ENCODE assay signal across 8 cellular contexts in the genomic region with DNA sequence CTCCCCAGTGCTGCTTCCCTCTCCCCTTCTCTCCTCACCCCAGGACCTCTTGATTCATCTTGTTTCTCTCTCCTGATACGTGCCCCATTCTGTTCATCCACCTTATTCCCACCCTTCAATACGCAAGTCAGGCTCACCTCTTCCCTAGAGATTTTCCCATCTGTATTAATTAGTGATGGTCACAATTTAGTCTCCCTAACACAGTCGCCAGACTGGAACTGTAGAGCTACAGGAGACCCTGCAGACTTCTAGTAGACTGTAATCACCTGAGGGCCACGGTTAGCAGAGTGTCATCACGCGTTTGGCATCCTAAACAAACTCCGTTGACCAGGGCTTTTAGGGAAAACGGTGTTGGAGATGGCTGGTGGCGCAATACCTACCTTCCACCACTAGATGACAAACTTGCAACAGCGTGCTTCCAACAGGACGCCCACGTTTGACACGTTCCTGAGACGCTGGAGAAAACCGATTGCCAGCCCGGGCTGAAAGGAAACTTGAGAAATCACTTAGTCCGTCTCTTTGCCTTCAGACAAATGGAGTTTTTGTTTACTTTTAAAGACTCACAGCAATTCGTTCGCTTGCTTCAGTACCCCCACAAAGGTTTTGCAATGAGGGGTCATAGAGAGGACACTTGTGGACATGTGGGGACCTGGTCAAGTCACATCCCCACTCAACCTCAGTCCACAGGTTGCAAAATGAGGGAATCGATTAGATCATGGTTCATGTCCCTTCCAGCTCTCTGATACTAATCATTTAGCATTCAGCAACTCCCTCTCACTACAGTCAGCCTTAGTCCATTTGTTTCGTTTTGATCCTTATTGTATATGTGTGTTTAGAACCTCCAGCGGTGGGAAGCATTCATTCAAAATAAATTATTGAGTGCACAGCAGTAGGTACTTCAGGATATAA. TPM values are rescaled to one million over a fixed set of nuclear protein-coding genes. Genes with fewer than 3 reads are reported as not detected.
A peak's percentile ranks its signal among the peaks of the same experiment; 100 is the strongest.
DNase-seq lines count a peak whose midpoint lies in the region; ATAC-seq and TF ChIP-seq lines count a peak whose summit lies in the region.

No MANE protein-coding gene starts in this region.

- in situ Hi-C loops in Panc1 (cut with HindIII; ENCODE audit: low pct_unique_long_range_greater_than_20kb, low sequenced_read_pairs) = no loop called here

- no peak for TF ChIP-seq POLR2A in esophagus muscularis mucosa (IDR thresholded peaks at IDR 0.05; ENCODE audit: low read depth)

- whole genome bisulfite sequencing in esophagus muscularis mucosa = 16% methylated on average over 14 of the region's 22 CpGs

- no TSS peak for BruUV-seq in Panc1 (replicated peaks; lab: Mats Ljungman, UMichigan)

- DNase-seq in A172 (ENCODE audit: low spot score) = peak; percentile 90
- peak; percentile 89 to 91 for DNase-seq in Kasumi-1 (lab: John Stamatoyannopoulos, UW)
- DNase-seq in Panc1 (ENCODE audit: low read depth, low spot score) = peak; percentile 91
- peak; percentile 73 for DNase-seq in activated T-cell treated with anti-CD3 and anti-CD28 coated beads, Interleukin-2, amount 50 U/mL, for 24 hours
- peak; percentile 97 for DNase-seq in esophagus muscularis mucosa (ENCODE audit: extremely low spot score)
- peak; percentile 64 for DNase-seq in naive B cell
- peak; percentile 52 to 74 for DNase-seq in stimulated activated CD8-positive, alpha-beta memory T cell treated with anti-CD3 and anti-CD28 coated beads, Interleukin-7, amount 100 ng/mL, for 48 hours (ENCODE audit: extremely low read depth in 1 of 2, low read depth in 1 of 2)

- peaks cover 12% of the 10 kb centered on the region for H3K27me3 Mint-ChIP-seq in activated T-cell treated with anti-CD3 and anti-CD28 coated beads, Interleukin-2, amount 50 U/mL, for 24 hours
- no peaks in the 10 kb centered on the region for H3K27me3 Mint-ChIP-seq in naive B cell

- H3K4me3 Mint-ChIP-seq in activated T-cell treated with anti-CD3 and anti-CD28 coated beads, Interleukin-2, amount 50 U/mL, for 24 hours = peak overlapping the region; percentile 61
- H3K4me3 Mint-ChIP-seq in naive B cell = peak overlapping the region; percentile 65 to 89 (median 77)

- H3K27me3 ChIP-seq in Panc1 (ENCODE audit: control insufficient read depth, insufficient read depth, low read length) = no peaks in the 10 kb centered on the region
- H3K27me3 ChIP-seq in esophagus muscularis mucosa = no peaks in the 10 kb centered on the region

- H3K4me3 ChIP-seq in Panc1 (ENCODE audit: low read depth in 2 of 2, low read length in 2 of 2) (peak overlapping the region; percentile 12 to 41; a peak in 3 of 4 replicates), esophagus muscularis mucosa (peak overlapping the region; percentile 22 to 36 (median 30))

- H3K4me1 Mint-ChIP-seq in activated T-cell treated with anti-CD3 and anti-CD28 coated beads, Interleukin-2, amount 50 U/mL, for 24 hours (ENCODE audit: low read depth) = peaks cover 12% of the 10 kb centered on the region
- H3K4me1 Mint-ChIP-seq in naive B cell = peaks cover 23 to 29% (median 25%) of the 10 kb centered on the region in 3 donors

- ATAC-seq in GM18870 (IDR thresholded peaks at IDR 0.05; ENCODE audit: unreplicated experiment) = peak; percentile 60
- ATAC-seq in Panc1 = peak; percentile 95
- peak; percentile 81 to 88 for ATAC-seq in naive B cell (ENCODE audit: low read depth in 2 of 2)

- peaks cover 10% of the 10 kb centered on the region for H3K4me1 ChIP-seq in Panc1 (ENCODE audit: control insufficient read depth, insufficient read depth, low read length)
- H3K4me1 ChIP-seq in esophagus muscularis mucosa = peaks cover 21 to 33% (median 32%) of the 10 kb centered on the region in 4 donors

- intact Hi-C loops in Panc1 (cut with micrococcal nuclease; ENCODE audit: unreplicated experiment) (loop anchor here (2.0 kb wide), 1 partner anchor 85 kb away; no protein-coding TSS in a partner anchor), esophagus muscularis mucosa (cut with DNase I) (loop anchor here (1.0 kb wide), 1 partner anchor 86 kb away; no protein-coding TSS in a partner anchor)

- H3K27ac Mint-ChIP-seq in activated T-cell treated with anti-CD3 and anti-CD28 coated beads, Interleukin-2, amount 50 U/mL, for 24 hours = peak overlapping the region; percentile 39
- H3K27ac Mint-ChIP-seq in naive B cell = peak overlapping the region in 5 of 6 donors; percentile 14 to 75 (median 21)

- no peak for TF ChIP-seq EP300 in esophagus muscularis mucosa (IDR thresholded peaks at IDR 0.05)

- no peaks in the 10 kb centered on the region for H3K9me3 Mint-ChIP-seq in activated T-cell treated with anti-CD3 and anti-CD28 coated beads, Interleukin-2, amount 50 U/mL, for 24 hours
- H3K9me3 Mint-ChIP-seq in naive B cell = no peaks in the 10 kb centered on the region

- TF ChIP-seq CTCF in Panc1 (IDR thresholded peaks at IDR 0.05) (peak; percentile 97), esophagus muscularis mucosa (IDR thresholded peaks at IDR 0.05) (peak; percentile 99 to 100 (median 99))

- H3K36me3 ChIP-seq in Panc1 (ENCODE audit: control insufficient read depth, insufficient read depth, low read length) (no peaks in the 10 kb centered on the region), esophagus muscularis mucosa (no peaks in the 10 kb centered on the region)

- H3K36me3 Mint-ChIP-seq in activated T-cell treated with anti-CD3 and anti-CD28 coated beads, Interleukin-2, amount 50 U/mL, for 24 hours (ENCODE audit: low read depth) = no peaks in the 10 kb centered on the region
- no peaks in the 10 kb centered on the region for H3K36me3 Mint-ChIP-seq in naive B cell

- H3K9me3 ChIP-seq in Panc1 (ENCODE audit: control insufficient read depth, insufficient read depth, low read depth, low read length) (no peaks in the 10 kb centered on the region), esophagus muscularis mucosa (no peaks in the 10 kb centered on the region)

- H3K27ac ChIP-seq in Panc1 (ENCODE audit: low read length) (peak overlapping the region; percentile 70), esophagus muscularis mucosa (replicated peaks in 1 of 4) (peak overlapping the region; percentile 14 to 59 (median 54))

- CTCF ChIA-PET in Panc1 (lab: Charles Lee) = interaction anchor here (0.7 to 1.1 kb wide), 2 partner anchors 67 to 77 kb away, joined by 3 read pairs; no protein-coding TSS in a partner anchor

- POLR2A ChIA-PET in Panc1 (lab: Charles Lee) = no interaction called here

RNA-seq across cellular contexts. Expression of a gene that starts 20.6 kb away (rescaled TPM):
- not detected in 2 replicates for total RNA-seq in A172 (2014; rRNA removed; shearing (Covaris generic))
- total RNA-seq in Panc1 (2021; ENCODE audit: unreplicated experiment) (0.49 TPM), esophagus muscularis mucosa (under 1 TPM in 2 of 4 donors, not detected in 2; 0.50 to 0.52 TPM)
- not detected for polyA plus RNA-seq in Panc1 (2012; ENCODE audit: insufficient read length)
- under 1 TPM in 2 of 6 donors, not detected in 4; 0.53 to 0.55 TPM for polyA plus RNA-seq in naive B cell (ENCODE audit: low read depth in 6 of 6)

RNA-seq across cellular contexts. Expression of a gene that starts 23.8 kb away (rescaled TPM):
- not detected in 2 replicates for total RNA-seq in A172 (2014; rRNA removed; shearing (Covaris generic))
- total RNA-seq in Panc1 (2021; ENCODE audit: unreplicated experiment) = 17.6 TPM
- polyA plus RNA-seq in Panc1 (2012; ENCODE audit: insufficient read length) = 12.8 TPM
- total RNA-seq in esophagus muscularis mucosa = 10 to 100 TPM; 48.6 to 61.5 (median 54.9) TPM
- polyA plus RNA-seq in naive B cell (ENCODE audit: low read depth in 6 of 6) = 1 to 10 TPM in 5 of 6 donors, not detected in 1; 2.1 to 9.2 (median 5.1) TPM

RNA-seq across cellular contexts. Expression of a gene that starts 40.7 kb away (rescaled TPM):
- total RNA-seq in A172 (2014; rRNA removed; shearing (Covaris generic)) = 93.1 and 120 TPM in 2 replicates
- total RNA-seq in Panc1 (2021; ENCODE audit: unreplicated experiment) = 97.5 TPM
- polyA plus RNA-seq in Panc1 (2012; ENCODE audit: insufficient read length) = 39.0 TPM
- 10 to 100 TPM; 48.2 to 51.1 (median 49.1) TPM for total RNA-seq in esophagus muscularis mucosa
- 100 to 1,000 TPM in 3 of 6 donors, 10 to 100 TPM in 3; 88.1 to 112 (median 97.6) TPM for polyA plus RNA-seq in naive B cell (ENCODE audit: low read depth in 6 of 6)

Comparison
In these comparisons a context has a peak if more than half of its experiments do, and no peak if none do; other contexts are left out.
1. Peak in every context shown above with its lines: DNase-seq, ATAC-seq, H3K4me3 ChIP-seq and H3K27ac ChIP-seq.
2. RNA of a gene that starts 23.8 kb away (total RNA-seq): 48.6 to 61.5 TPM in esophagus muscularis mucosa and 17.6 TPM in Panc1 (single experiment); not detected in A172; every median in the first group is over 10 times any median in the second.